In the genomic region with DNA sequence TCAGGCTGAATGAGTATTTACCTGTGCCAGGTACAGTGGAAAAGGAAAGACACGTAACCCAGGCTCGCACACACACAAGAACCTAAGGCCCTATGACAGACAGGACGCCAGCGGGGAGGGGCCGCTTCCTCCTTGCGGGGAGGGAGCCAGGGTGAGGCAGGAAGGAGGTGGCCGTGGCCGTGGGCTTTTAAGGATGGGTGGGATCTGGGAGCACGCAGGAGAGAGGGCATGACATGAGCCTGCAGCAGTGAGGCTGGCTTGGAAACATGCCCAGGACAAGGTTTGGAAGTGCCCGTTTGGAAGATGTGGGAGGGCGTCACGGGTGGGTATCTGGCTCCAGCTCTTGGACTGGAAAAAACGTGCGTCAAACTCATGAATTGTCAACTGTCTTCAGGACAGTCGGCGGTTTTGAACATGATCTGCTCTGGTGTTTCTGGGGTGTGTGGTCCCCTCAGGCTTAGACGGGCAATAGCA, we compare ENCODE assay signal across 8 cellular contexts. TPM values are rescaled to one million over a fixed set of nuclear protein-coding genes. Genes with fewer than 3 reads are reported as not detected.
DNase-seq lines count a peak whose midpoint lies in the region; ATAC-seq and TF ChIP-seq lines count a peak whose summit lies in the region.

No MANE protein-coding gene starts in this region.

- H3K9me3 Mint-ChIP-seq in T-helper 2 cell treated with Interferon-gamma antibody and Interleukin-4, amounts not matched to agents 5 μg/mL and 100 μg/mL, for 36 hours, result no peaks in the 10 kb centered on the region
- no peaks in the 10 kb centered on the region for H3K9me3 Mint-ChIP-seq in nephron

- WGBS in mammary epithelial cell (ENCODE audit: low coverage, missing lambda C conversion rate), result 4% methylated on average over 4 of the region's 17 CpGs

- H3K79me2 ChIP-seq in mammary epithelial cell (ENCODE audit: insufficient read depth, low read length), result peaks cover 86% of the 10 kb centered on the region

- H2AFZ ChIP-seq in mammary epithelial cell (ENCODE audit: low read depth, low read length), result no peak overlapping the region

- DNase-seq in AG04450 (ENCODE audit: low read depth, low spot score), result no peak
- no peak for DNase-seq in T-helper 2 cell treated with Interferon-gamma antibody and Interleukin-4, amounts not matched to agents 5 μg/mL and 100 μg/mL, for 36 hours (ENCODE audit: low spot score)
- DNase-seq in mammary epithelial cell, result peak; percentile 65
- no peak for DNase-seq in GF-D8 (lab: John Stamatoyannopoulos, UW)
- DNase-seq in epidermal melanocyte (ENCODE audit: insufficient read length, low spot score), result no peak
- no peak for DNase-seq in ascending aorta (ENCODE audit: low spot score in 2 of 2)

- no peaks in the 10 kb centered on the region for H3K27me3 Mint-ChIP-seq in T-helper 2 cell treated with Interferon-gamma antibody and Interleukin-4, amounts not matched to agents 5 μg/mL and 100 μg/mL, for 36 hours (ENCODE audit: low read depth)
- H3K27me3 Mint-ChIP-seq in nephron (ENCODE audit: low read depth), result no peaks in the 10 kb centered on the region

- H3K36me3 Mint-ChIP-seq in T-helper 2 cell treated with Interferon-gamma antibody and Interleukin-4, amounts not matched to agents 5 μg/mL and 100 μg/mL, for 36 hours (ENCODE audit: low read depth), result peaks cover 12% of the 10 kb centered on the region
- H3K36me3 Mint-ChIP-seq in nephron (ENCODE audit: low read depth), result peaks cover 4% of the 10 kb centered on the region

- H3K36me3 ChIP-seq in mammary epithelial cell (ENCODE audit: insufficient read depth, low read length) (peaks cover 3% of the 10 kb centered on the region), ascending aorta (peaks cover 0 to 3% of the 10 kb centered on the region in 2 donors)

- TF ChIP-seq CTCF in AG04450 (IDR thresholded peaks at IDR 0.05; ENCODE audit: low read depth, low read length) (no peak), mammary epithelial cell (conservative IDR thresholded peaks at IDR 0.05 in 1 of 2, IDR thresholded peaks at IDR 0.05 in 1 of 2; ENCODE audit: extremely low read depth in 1 of 2, insufficient read depth in 1 of 2, low read depth in 1 of 2, low read length in 2 of 2) (no peak), nephron (IDR thresholded peaks at IDR 0.05; ENCODE audit: unreplicated experiment in 3 of 3) (no peak), ascending aorta (IDR thresholded peaks at IDR 0.05) (no peak)

- CTCF ChIA-PET in AG04450 (lab: Charles Lee) (interaction anchor here (0.6 to 0.9 kb wide), 3 partner anchors 14 to 22 kb away, joined by 3 to 17 read pairs (median 6); partner anchors contain the start of genes CHAF1A and SH3GL1), mammary epithelial cell (lab: Charles Lee; ENCODE audit: low non-redundant PET) (no interaction called here)

- H3K4me3 Mint-ChIP-seq in T-helper 2 cell treated with Interferon-gamma antibody and Interleukin-4, amounts not matched to agents 5 μg/mL and 100 μg/mL, for 36 hours, result peak overlapping the region; percentile 84
- H3K4me3 Mint-ChIP-seq in nephron, result no peak overlapping the region

- no peak for ATAC-seq in HG03139 (IDR thresholded peaks at IDR 0.05; ENCODE audit: unreplicated experiment)

- in situ Hi-C loops in mammary epithelial cell (cut with MboI; ENCODE audit: low sequenced_read_pairs in 2 of 2), result no loop called here

- H3K27ac ChIP-seq in AG04450 (ENCODE audit: low read depth, low read length), result peak overlapping the region; percentile 11
- H3K27ac ChIP-seq in mammary epithelial cell (ENCODE audit: insufficient read depth, low read depth, low read length), result peak overlapping the region; percentile 68
- peak overlapping the region in 1 of 2 donors; percentile 15 for H3K27ac ChIP-seq in ascending aorta

- intact Hi-C loops in mammary epithelial cell (cut with micrococcal nuclease), result loop anchor here (1.0 kb wide), 1 partner anchor 11 kb away; no protein-coding TSS in a partner anchor
- intact Hi-C loops in ascending aorta (cut with DNase I), result no loop called here

- peak overlapping the region; percentile 58 for H3K9ac ChIP-seq in mammary epithelial cell (ENCODE audit: insufficient read depth, low read length)

- H3K4me3 ChIP-seq in AG04450 (ENCODE audit: low read depth, low read length) (no peak overlapping the region), mammary epithelial cell (replicated peaks in 1 of 3; ENCODE audit: insufficient read depth in 1 of 3, low read depth in 2 of 3, low read length in 3 of 3) (peak overlapping the region in 1 of 3 experiments; percentile 8), ascending aorta (no peak overlapping the region)

- H4K20me1 ChIP-seq in mammary epithelial cell (ENCODE audit: insufficient read depth, low read length), result no peaks in the 10 kb centered on the region

- peak overlapping the region; percentile 77 for H3K4me2 ChIP-seq in mammary epithelial cell (ENCODE audit: insufficient read depth, low read depth, low read length)

- peaks cover 48% of the 10 kb centered on the region for H3K4me1 Mint-ChIP-seq in T-helper 2 cell treated with Interferon-gamma antibody and Interleukin-4, amounts not matched to agents 5 μg/mL and 100 μg/mL, for 36 hours (ENCODE audit: low read depth)
- peaks cover 44% of the 10 kb centered on the region for H3K4me1 Mint-ChIP-seq in nephron

- H3K4me1 ChIP-seq in mammary epithelial cell (ENCODE audit: insufficient read depth, low read length), result peaks cover 58% of the 10 kb centered on the region
- H3K4me1 ChIP-seq in ascending aorta, result peaks cover 23 to 37% of the 10 kb centered on the region in 2 donors

- peak overlapping the region; percentile 91 for H3K27ac Mint-ChIP-seq in T-helper 2 cell treated with Interferon-gamma antibody and Interleukin-4, amounts not matched to agents 5 μg/mL and 100 μg/mL, for 36 hours
- H3K27ac Mint-ChIP-seq in nephron, result peak overlapping the region; percentile 48 to 61 (median 56)

- H3K9me3 ChIP-seq in AG04450 (ENCODE audit: control insufficient read depth, insufficient read depth, low read length) (no peaks in the 10 kb centered on the region), mammary epithelial cell (replicated peaks; ENCODE audit: insufficient read depth, low read length) (no peaks in the 10 kb centered on the region), ascending aorta (no peaks in the 10 kb centered on the region)

- H3K27me3 ChIP-seq in AG04450 (ENCODE audit: control insufficient read depth, insufficient read depth, low read length) (no peaks in the 10 kb centered on the region), mammary epithelial cell (ENCODE audit: insufficient read depth, low read length) (no peaks in the 10 kb centered on the region), ascending aorta (no peaks in the 10 kb centered on the region)

- POLR2A ChIA-PET in AG04450 (lab: Yijun Ruan, JAX), result interaction anchor here (0.9 kb wide), 1 partner anchor 20 kb away, joined by 5 read pairs; the partner anchor contains the start of gene SH3GL1

- dilution Hi-C loops in mammary epithelial cell (cut with HindIII; ENCODE audit: low sequenced_read_pairs), result no loop called here

- no TSS peak for BruUV-seq in mammary epithelial cell (replicated peaks; lab: Mats Ljungman, UMichigan)

RNA-seq across cellular contexts. Expression of gene SH3GL1, which starts 20.1 kb away (rescaled TPM):
- polyA plus RNA-seq in AG04450 (2011; rRNA removed) (40.2 and 57.9 TPM in 2 replicates), mammary epithelial cell (84.9 TPM)
- 34.1 and 38.5 TPM in 2 replicates for polyA minus RNA-seq in AG04450 (2011; rRNA and poly(A)+ RNA removed)
- total RNA-seq in mammary epithelial cell (100 to 1,000 TPM in 1 of 2 donors, 10 to 100 TPM in 1; 80.5 to 149 TPM), ascending aorta (61.4 TPM)
- polyA minus RNA-seq in mammary epithelial cell, result 55.7 TPM

RNA-seq across cellular contexts. Expression of gene CHAF1A, which starts 22.1 kb away (rescaled TPM):
- polyA plus RNA-seq in AG04450 (2011; rRNA removed), result 5.0 and 6.0 TPM in 2 replicates
- 5.1 and 6.6 TPM in 2 replicates for polyA minus RNA-seq in AG04450 (2011; rRNA and poly(A)+ RNA removed)
- 10 to 100 TPM in 1 of 2 donors, 1 to 10 TPM in 1; 4.0 to 30.0 TPM for total RNA-seq in mammary epithelial cell
- 24.4 TPM for polyA plus RNA-seq in mammary epithelial cell
- 16.8 TPM for polyA minus RNA-seq in mammary epithelial cell
- 0.85 TPM for total RNA-seq in ascending aorta

RNA-seq across cellular contexts. Expression of gene MPND, which starts 36.9 kb away (rescaled TPM):
- polyA plus RNA-seq in AG04450 (2011; rRNA removed) (5.1 and 6.5 TPM in 2 replicates), mammary epithelial cell (5.5 TPM)
- 6.7 TPM in 2 replicates for polyA minus RNA-seq in AG04450 (2011; rRNA and poly(A)+ RNA removed)
- total RNA-seq in mammary epithelial cell (10 to 100 TPM in 1 of 2 donors, 1 to 10 TPM in 1; 4.3 to 12.5 TPM), ascending aorta (21.9 TPM)
- polyA minus RNA-seq in mammary epithelial cell, result 2.0 TPM

RNA-seq across cellular contexts. Expression of gene STAP2, which starts 41.7 kb away (rescaled TPM):
- polyA plus RNA-seq in AG04450 (2011; rRNA removed) (5.3 and 7.4 TPM in 2 replicates), mammary epithelial cell (55.0 TPM)
- 5.3 and 7.5 TPM in 2 replicates for polyA minus RNA-seq in AG04450 (2011; rRNA and poly(A)+ RNA removed)
- total RNA-seq in mammary epithelial cell (10 to 100 TPM; 26.7 to 52.8 TPM), ascending aorta (6.6 TPM)
- polyA minus RNA-seq in mammary epithelial cell, result 40.1 TPM
